In the genomic region with DNA sequence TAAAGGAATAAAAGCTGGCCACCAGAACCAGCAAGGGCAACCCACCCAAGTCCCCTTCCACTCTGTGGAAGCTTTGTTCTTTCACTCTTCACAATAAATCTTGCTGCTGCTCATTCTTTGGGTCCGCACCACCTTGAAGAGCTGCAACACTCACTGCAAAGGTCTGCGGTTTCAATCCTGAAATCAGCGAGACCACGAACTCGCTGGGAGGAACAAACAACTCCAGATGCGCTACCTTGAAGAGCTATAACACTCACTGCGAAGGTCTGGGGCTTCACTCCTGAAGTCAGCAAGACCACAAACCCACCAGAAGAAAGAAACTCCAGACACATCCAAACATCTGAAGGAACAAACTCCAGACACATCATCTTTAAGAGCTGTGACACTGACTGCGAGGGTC, we compare ENCODE assay signal across 28 cellular contexts.
"Had no signal": no experiment of that assay in that cellular context is flagged by ENCODE, and none has a peak within 500 bp of the region (broad histone marks: within the 10 kb centered on the region; RNA-seq: fewer than 3 reads in every experiment).

No MANE protein-coding gene starts in this region.

- H3K79me2 ChIP-seq: hepatocyte had no signal

- H2AFZ ChIP-seq: hepatocyte had no signal

- H3K4me3 ChIP-seq: colonic mucosa, coronary artery, dorsolateral prefrontal cortex, esophagus muscularis mucosa, esophagus squamous epithelium, gastrocnemius medialis, gastroesophageal sphincter, heart left ventricle, heart right ventricle, hepatocyte had no signal

- DNase-seq: colonic mucosa; cortex of kidney; dermis blood vessel endothelial cell; dorsolateral prefrontal cortex; effector CD4-positive, alpha-beta T cell; effector CD8-positive, alpha-beta T cell; effector memory CD4-positive, alpha-beta T cell; effector memory CD8-positive, alpha-beta T cell; endodermal cell; erythroblast; esophagus squamous epithelium; foreskin fibroblast; foreskin melanocyte; gastrocnemius medialis; glutamatergic neuron; head of caudate nucleus; heart left ventricle; heart right ventricle had no signal

- FAIRE-seq: endometrium, endothelial cell of umbilical vein, frontal cortex had no signal

- H3K27ac ChIP-seq: colonic mucosa, coronary artery, dorsolateral prefrontal cortex, epithelial cell of prostate, esophagus muscularis mucosa, esophagus squamous epithelium, foreskin keratinocyte, gastrocnemius medialis, gastroesophageal sphincter, heart left ventricle, heart right ventricle, hepatocyte had no signal

- H3K36me3 ChIP-seq: colonic mucosa, esophagus muscularis mucosa, esophagus squamous epithelium, gastrocnemius medialis, gastroesophageal sphincter, heart left ventricle, heart right ventricle had no signal

- H3K4me2 ChIP-seq: hepatocyte had no signal

- H3K27me3 ChIP-seq: colonic mucosa, dorsolateral prefrontal cortex, esophagus muscularis mucosa, esophagus squamous epithelium, foreskin keratinocyte, gastrocnemius medialis, gastroesophageal sphincter, heart left ventricle, heart right ventricle, hepatocyte had no signal

- H3K4me1 ChIP-seq: colonic mucosa, esophagus muscularis mucosa, esophagus squamous epithelium, foreskin keratinocyte, gastrocnemius medialis, gastroesophageal sphincter, heart left ventricle, heart right ventricle had no signal

- ATAC-seq: effector memory CD8-positive, alpha-beta T cell; esophagus mucosa; foreskin keratinocyte; gastrocnemius medialis; gastroesophageal sphincter; heart left ventricle; heart right ventricle had no signal

- H3K9me3 ChIP-seq: colonic mucosa, esophagus muscularis mucosa, esophagus squamous epithelium, gastrocnemius medialis, gastroesophageal sphincter, heart left ventricle, heart right ventricle had no signal
